Comparison of ENCODE assay signal across 13 cellular contexts in the genomic region with DNA sequence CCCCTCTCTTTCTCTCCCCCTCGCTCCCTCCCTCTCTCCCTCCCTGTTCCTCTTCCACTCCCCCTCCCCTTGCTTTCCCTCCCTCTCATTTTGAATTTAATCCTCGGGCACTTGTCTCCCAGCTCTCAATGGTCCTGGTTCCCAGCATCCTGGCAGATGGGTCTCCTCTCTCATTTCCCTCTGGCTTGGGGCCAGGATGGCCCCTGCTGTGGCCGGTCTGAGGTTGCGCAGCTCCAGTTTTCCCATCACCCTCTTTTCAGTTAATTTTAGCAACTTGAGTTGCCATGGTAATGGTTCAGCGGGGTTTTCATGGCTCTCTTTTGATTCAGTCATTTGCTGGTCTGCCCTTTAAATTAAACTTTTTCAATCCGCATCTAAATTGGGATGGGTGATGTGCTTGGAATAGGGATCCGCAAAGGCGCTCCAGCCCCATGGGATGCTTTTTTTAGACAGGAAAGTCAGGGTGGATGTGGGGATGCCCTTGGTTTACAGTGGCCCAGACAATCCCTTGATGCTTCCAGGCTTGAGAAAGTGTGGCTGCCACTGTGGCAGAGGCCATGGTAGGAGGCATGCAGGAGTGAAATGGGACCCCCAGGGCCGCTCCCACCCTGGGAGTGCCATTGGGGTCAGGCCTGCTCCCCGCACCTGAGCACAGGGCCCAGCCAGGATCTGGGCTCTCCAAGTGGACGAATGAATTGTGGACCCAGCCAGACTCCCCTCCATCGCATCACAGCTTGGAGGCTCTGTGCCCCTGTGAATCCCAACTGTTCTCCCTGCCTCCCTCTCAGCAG.
DNase-seq lines count a peak whose midpoint lies in the region; FAIRE-seq lines count a peak whose summit lies in the region.
"Had no signal": no experiment of that assay in that cellular context is flagged by ENCODE, and none has a peak within 500 bp of the region (broad histone marks: within the 10 kb centered on the region; RNA-seq: fewer than 3 reads in every experiment).

No MANE protein-coding gene starts in this region.

- no peaks in the 10 kb centered on the region for H3K27me3 ChIP-seq in MG63
- H3K27me3 ChIP-seq: pancreas had no signal

- WGBS in mesodermal cell (ENCODE audit: insufficient coverage in 2 of 2), 2 experiments = 84 to 88% methylated on average over 11 to 12 of the region's 12 CpGs

- DNase-seq in COR-L47 (lab: John Stamatoyannopoulos, UW) = peak; percentile 53
- peak; percentile 70 for DNase-seq in NCI-H1694 (lab: John Stamatoyannopoulos, UW)
- DNase-seq in caudate nucleus (lab: John Stamatoyannopoulos, UW) = peak in 43 of 61 donors; percentile 9 to 89 (median 43)
- no peak for DNase-seq in NCI-H2196 (lab: John Stamatoyannopoulos, UW; ENCODE audit: unreplicated experiment)
- DNase-seq in MG63 = no peak
- DNase-seq in urothelium cell line (ENCODE audit: low spot score) = no peak
- DNase-seq in SW480 (ENCODE audit: low spot score) = no peak
- DNase-seq: activated CD4-positive, alpha-beta T cell treated with anti-CD3 and anti-CD28 coated beads for 4 hours; DMS153; NCI-H774; pancreas had no signal

- peaks cover 4% of the 10 kb centered on the region for H3K4me1 ChIP-seq in mesodermal cell (ENCODE audit: control insufficient read depth, insufficient read depth, low read length, poor library complexity, severe bottlenecking)
- H3K4me1 ChIP-seq: pancreas had no signal

- no peak for FAIRE-seq in urothelium cell line (lab: Jason Lieb, UNC)
- FAIRE-seq: pancreas had no signal

- peaks cover 3% of the 10 kb centered on the region for H3K36me3 ChIP-seq in mesodermal cell (ENCODE audit: control insufficient read depth, insufficient read depth, low read length)
- H3K36me3 ChIP-seq in MG63 = no peaks in the 10 kb centered on the region
- H3K36me3 ChIP-seq: pancreas, thoracic aorta had no signal

- H3K4me3 ChIP-seq in mesodermal cell (ENCODE audit: extremely low read depth, insufficient read depth, low read length, poor library complexity, severe bottlenecking) = no peak overlapping the region
- no peak overlapping the region for H3K4me3 ChIP-seq in MG63
- H3K4me3 ChIP-seq: pancreas, thoracic aorta had no signal

- H3K27ac ChIP-seq in caudate nucleus (ENCODE audit: low read depth, low read length) (peak overlapping the region; percentile 84), mesodermal cell (ENCODE audit: low read depth, low read length, severe bottlenecking) (peak overlapping the region; percentile 41)
- H3K27ac ChIP-seq: pancreas, thoracic aorta had no signal

- no peaks in the 10 kb centered on the region for H3K9me3 ChIP-seq in mesodermal cell (ENCODE audit: control insufficient read depth, low read length)
- no peaks in the 10 kb centered on the region for H3K9me3 ChIP-seq in MG63
- H3K9me3 ChIP-seq: pancreas, thoracic aorta had no signal

Comparison
In these comparisons a context has a peak if more than half of its experiments do, and no peak if none do; other contexts are left out.
1. DNase-seq: peak in COR-L47 (single experiment), NCI-H1694 (single experiment) and caudate nucleus (43 of 61); none in NCI-H2196 (single experiment), MG63 (single experiment), urothelium cell line (single experiment) and SW480 (single experiment).